Comparison of ENCODE assay signal across 8 cellular contexts in the genomic region with DNA sequence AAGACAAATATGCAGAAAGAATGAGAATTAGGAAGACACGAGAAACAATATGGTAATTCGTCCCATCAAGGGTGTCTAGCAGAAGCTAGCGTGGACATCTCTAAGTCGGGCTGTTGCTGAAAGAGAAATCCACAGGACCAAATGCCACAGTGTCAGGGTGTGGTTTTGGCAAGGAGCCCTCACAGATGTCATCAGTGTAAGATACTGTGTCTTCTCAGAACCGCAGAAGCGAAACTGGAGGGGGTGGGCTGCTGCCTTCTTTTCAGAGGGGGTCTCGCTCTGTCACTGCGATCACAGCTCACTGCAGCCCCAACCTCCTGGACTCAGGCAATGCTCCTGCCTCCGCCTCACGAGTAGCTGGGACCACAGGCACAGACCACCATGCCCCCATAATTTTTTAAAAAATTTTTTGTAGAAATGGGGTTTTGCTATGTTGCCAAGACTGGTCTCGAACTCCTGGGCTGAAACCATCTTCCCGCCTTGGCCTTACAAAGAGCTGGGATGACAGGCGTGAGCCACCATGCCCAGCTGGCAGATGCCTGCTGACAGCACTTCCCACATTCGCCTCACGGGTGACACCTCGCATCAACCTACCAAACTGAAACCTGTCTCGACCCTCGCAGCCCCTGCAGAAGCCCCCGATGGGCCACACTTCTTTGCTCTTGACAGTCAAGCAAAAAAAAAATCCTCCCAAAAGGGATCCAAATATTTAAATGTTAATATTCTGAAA. TPM values are rescaled to one million over a fixed set of nuclear protein-coding genes. Genes with fewer than 3 reads are reported as not detected.
DNase-seq lines count a peak whose midpoint lies in the region; ATAC-seq and TF ChIP-seq lines count a peak whose summit lies in the region.

No MANE protein-coding gene starts in this region.

- no peaks in the 10 kb centered on the region for H4K20me1 ChIP-seq in smooth muscle cell (ENCODE audit: low read depth)

- H3K9ac ChIP-seq in smooth muscle cell (ENCODE audit: low read depth) = no peak overlapping the region

- peak overlapping the region; percentile 71 for H3K27ac ChIP-seq in left ventricle myocardium inferior (replicated peaks)
- no peak overlapping the region for H3K27ac ChIP-seq in smooth muscle cell (ENCODE audit: low read depth)
- no peak overlapping the region for H3K27ac ChIP-seq in SJCRH30

- no peaks in the 10 kb centered on the region for H3K9me3 ChIP-seq in left ventricle myocardium inferior (replicated peaks)
- H3K9me3 ChIP-seq in smooth muscle cell (replicated peaks; ENCODE audit: low read depth) = no peaks in the 10 kb centered on the region
- H3K9me3 ChIP-seq in SJCRH30 (replicated peaks) = no peaks in the 10 kb centered on the region

- no peak for ATAC-seq in activated T-helper 17 cell treated with anti-CD3 and anti-CD28 coated beads, Interleukin-2, amount 50 U/mL, for 72 hours (replicated peaks)
- ATAC-seq in HG03432 (IDR thresholded peaks at IDR 0.05; ENCODE audit: unreplicated experiment) = no peak

- TF ChIP-seq CTCF in GM12864 (IDR thresholded peaks at IDR 0.05; ENCODE audit: low read depth, low read length, missing control alignments) = peak; percentile 18
- TF ChIP-seq CTCF in left ventricle myocardium inferior (IDR thresholded peaks at IDR 0.05; ENCODE audit: borderline replicate concordance) = peak; percentile 18
- no peak for TF ChIP-seq CTCF in smooth muscle cell (IDR thresholded peaks at IDR 0.05; ENCODE audit: borderline replicate concordance, insufficient read depth, poor library complexity, severe bottlenecking)

- H3K4me1 Mint-ChIP-seq in activated T-helper 17 cell treated with anti-CD3 and anti-CD28 coated beads, Interleukin-2, amount 50 U/mL, for 72 hours = peaks cover 7% of the 10 kb centered on the region

- intact Hi-C loops in left ventricle myocardium inferior (cut with micrococcal nuclease) = no loop called here

- H3K4me2 ChIP-seq in smooth muscle cell = peak overlapping the region; percentile 53

- H3K36me3 ChIP-seq in left ventricle myocardium inferior = peaks cover 18% of the 10 kb centered on the region
- no peaks in the 10 kb centered on the region for H3K36me3 ChIP-seq in smooth muscle cell (ENCODE audit: low read depth)
- peaks cover 6% of the 10 kb centered on the region; the same call in 1 of the 2 replicates for H3K36me3 ChIP-seq in SJCRH30

- H3K27ac Mint-ChIP-seq in activated T-helper 17 cell treated with anti-CD3 and anti-CD28 coated beads, Interleukin-2, amount 50 U/mL, for 72 hours = peak overlapping the region; percentile 78

- peaks cover 71% of the 10 kb centered on the region for H3K36me3 Mint-ChIP-seq in activated T-helper 17 cell treated with anti-CD3 and anti-CD28 coated beads, Interleukin-2, amount 50 U/mL, for 72 hours (ENCODE audit: low read depth)

- no peaks in the 10 kb centered on the region for H3K27me3 Mint-ChIP-seq in activated T-helper 17 cell treated with anti-CD3 and anti-CD28 coated beads, Interleukin-2, amount 50 U/mL, for 72 hours

- no peak for DNase-seq in GM12864 (ENCODE audit: low read depth)
- no peak for DNase-seq in left ventricle myocardium inferior
- DNase-seq in smooth muscle cell (lab: John Stamatoyannopoulos, UW; ENCODE audit: unreplicated experiment) = no peak
- DNase-seq in SJCRH30 = no peak
- no peak for DNase-seq in NCI-H526 (lab: John Stamatoyannopoulos, UW)
- DNase-seq in NCI-H2107 (lab: John Stamatoyannopoulos, UW) = no peak

- no peak overlapping the region for H2AFZ ChIP-seq in smooth muscle cell (ENCODE audit: low read depth)

- H3K9me3 Mint-ChIP-seq in activated T-helper 17 cell treated with anti-CD3 and anti-CD28 coated beads, Interleukin-2, amount 50 U/mL, for 72 hours = no peaks in the 10 kb centered on the region

- WGBS in smooth muscle cell (ENCODE audit: low lambda C conversion rate) = 91% methylated on average over 19 of the region's 19 CpGs

- no peaks in the 10 kb centered on the region for H3K79me2 ChIP-seq in smooth muscle cell (ENCODE audit: low read depth)

- H3K4me1 ChIP-seq in left ventricle myocardium inferior (peaks cover 24% of the 10 kb centered on the region), smooth muscle cell (ENCODE audit: low read depth) (no peaks in the 10 kb centered on the region), SJCRH30 (no peaks in the 10 kb centered on the region)

- H3K27me3 ChIP-seq in left ventricle myocardium inferior (ENCODE audit: low read depth) (no peaks in the 10 kb centered on the region), smooth muscle cell (ENCODE audit: low read depth) (no peaks in the 10 kb centered on the region), SJCRH30 (no peaks in the 10 kb centered on the region)

- peak overlapping the region; percentile 34 for H3K4me3 Mint-ChIP-seq in activated T-helper 17 cell treated with anti-CD3 and anti-CD28 coated beads, Interleukin-2, amount 50 U/mL, for 72 hours

- H3F3A ChIP-seq in smooth muscle cell (ENCODE audit: low read depth) = no peaks in the 10 kb centered on the region

- H3K4me3 ChIP-seq in GM12864 (ENCODE audit: low read depth, low read length) (no peak overlapping the region), left ventricle myocardium inferior (peak overlapping the region; percentile 59), smooth muscle cell (no peak overlapping the region), SJCRH30 (no peak overlapping the region)

RNA-seq across cellular contexts. Expression of gene TRAP1, which starts 26.2 kb away (rescaled TPM):
- 100 to 1,000 TPM; 124 to 238 TPM for total RNA-seq in activated T-helper 17 cell treated with anti-CD3 and anti-CD28 coated beads, Interleukin-2, amount 50 U/mL, for 72 hours
- total RNA-seq in left ventricle myocardium inferior (128 TPM), smooth muscle cell (37.7 and 41.5 TPM in 2 replicates)
- 46.6 and 64.0 TPM in 2 replicates for polyA plus RNA-seq in smooth muscle cell
- 71.0 and 72.5 TPM in 2 replicates for total RNA-seq in SJCRH30 (2014; rRNA removed; shearing (Covaris generic))

RNA-seq across cellular contexts. Expression of gene DNASE1, which starts 36.7 kb away (rescaled TPM):
- total RNA-seq in activated T-helper 17 cell treated with anti-CD3 and anti-CD28 coated beads, Interleukin-2, amount 50 U/mL, for 72 hours = 10 to 100 TPM; 14.8 to 22.0 TPM
- total RNA-seq in left ventricle myocardium inferior (7.7 TPM), smooth muscle cell (21.9 and 37.8 TPM in 2 replicates)
- 8.1 and 11.9 TPM in 2 replicates for polyA plus RNA-seq in smooth muscle cell
- 17.4 and 19.3 TPM in 2 replicates for total RNA-seq in SJCRH30 (2014; rRNA removed; shearing (Covaris generic))
